1 cellular context compared by ENCODE assay signal in the genomic region with DNA sequence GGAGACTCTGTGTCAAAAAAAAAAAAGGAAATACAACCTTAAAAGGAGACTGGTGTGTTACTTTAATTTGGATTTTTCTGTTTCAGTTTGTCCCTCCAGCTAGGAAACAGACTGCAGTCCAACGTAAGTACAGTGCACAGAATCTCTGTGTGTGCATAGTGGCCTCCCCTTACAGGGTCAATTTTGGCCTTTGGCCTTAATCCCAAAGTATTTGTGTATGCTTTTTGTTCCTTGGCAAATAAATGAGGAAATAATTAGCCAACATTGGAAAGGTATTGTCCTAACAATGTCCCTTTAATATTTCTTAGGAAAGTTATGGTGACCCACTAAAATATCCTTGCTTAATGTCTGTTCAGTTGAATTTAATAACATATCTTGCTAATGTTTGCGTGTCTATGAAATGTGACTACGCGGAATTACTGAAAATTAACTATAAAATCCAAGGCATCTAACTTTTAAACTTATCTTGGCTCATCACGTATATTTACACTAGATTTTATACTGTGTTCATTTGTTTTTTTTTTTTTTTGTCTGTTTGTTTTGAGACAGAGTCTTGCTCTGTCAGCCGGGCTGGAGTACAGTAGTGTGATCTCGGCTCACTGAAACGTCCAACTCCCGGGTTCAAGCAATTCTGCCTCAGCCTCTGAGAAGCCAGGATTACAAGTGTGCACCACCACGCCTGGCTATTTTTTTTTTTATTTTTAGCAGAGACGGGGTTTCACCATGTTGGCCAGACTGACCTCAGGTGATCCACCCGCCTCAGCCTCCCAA.
TF ChIP-seq lines count a peak whose summit lies in the region.
"Not testable (repeated sequence)": the region's sequence is repeated elsewhere in the genome, so short reads cannot be mapped to it uniquely, and the experiment has no call there.

No MANE protein-coding gene starts in this region.

TF ChIP-seq in HepG2, 621 proteins besides CTCF, POLR2A, EP300 and RAD21 (continued from another document and continues in another):
- peak; percentile 59 for TF ChIP-seq CEBPG (CRISPR knock-in tag; IDR thresholded peaks at IDR 0.05)
- TF ChIP-seq CEBPB (IDR thresholded peaks at IDR 0.05; ENCODE audit: borderline replicate concordance, low read depth, low read length) = peak; percentile 28; the same call in 1 of the 2 replicates
- TF ChIP-seq, protein P1, sequence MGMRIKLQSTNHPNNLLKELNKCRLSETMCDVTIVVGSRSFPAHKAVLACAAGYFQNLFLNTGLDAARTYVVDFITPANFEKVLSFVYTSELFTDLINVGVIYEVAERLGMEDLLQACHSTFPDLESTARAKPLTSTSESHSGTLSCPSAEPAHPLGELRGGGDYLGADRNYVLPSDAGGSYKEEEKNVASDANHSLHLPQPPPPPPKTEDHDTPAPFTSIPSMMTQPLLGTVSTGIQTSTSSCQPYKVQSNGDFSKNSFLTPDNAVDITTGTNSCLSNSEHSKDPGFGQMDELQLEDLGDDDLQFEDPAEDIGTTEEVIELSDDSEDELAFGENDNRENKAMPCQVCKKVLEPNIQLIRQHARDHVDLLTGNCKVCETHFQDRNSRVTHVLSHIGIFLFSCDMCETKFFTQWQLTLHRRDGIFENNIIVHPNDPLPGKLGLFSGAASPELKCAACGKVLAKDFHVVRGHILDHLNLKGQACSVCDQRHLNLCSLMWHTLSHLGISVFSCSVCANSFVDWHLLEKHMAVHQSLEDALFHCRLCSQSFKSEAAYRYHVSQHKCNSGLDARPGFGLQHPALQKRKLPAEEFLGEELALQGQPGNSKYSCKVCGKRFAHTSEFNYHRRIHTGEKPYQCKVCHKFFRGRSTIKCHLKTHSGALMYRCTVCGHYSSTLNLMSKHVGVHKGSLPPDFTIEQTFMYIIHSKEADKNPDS (CRISPR knock-in tag; IDR thresholded peaks at IDR 0.05) = 0 out of 2 replicates have a peak, but pooled peaks have one; percentile 74
- TF ChIP-seq MIXL1 (CRISPR knock-in tag; IDR thresholded peaks at IDR 0.05) = peak; percentile 72; the same call in 1 of the 2 replicates
- 0 out of 2 replicates have a peak, but pooled peaks have one; percentile 29 for TF ChIP-seq ZNF772 (CRISPR knock-in tag; IDR thresholded peaks at IDR 0.05)
- TF ChIP-seq ZNF816 (CRISPR knock-in tag; IDR thresholded peaks at IDR 0.05; ENCODE audit: borderline replicate concordance) = 0 out of 2 replicates have a peak, but pooled peaks have one; percentile 36
- TF ChIP-seq, protein P2, sequence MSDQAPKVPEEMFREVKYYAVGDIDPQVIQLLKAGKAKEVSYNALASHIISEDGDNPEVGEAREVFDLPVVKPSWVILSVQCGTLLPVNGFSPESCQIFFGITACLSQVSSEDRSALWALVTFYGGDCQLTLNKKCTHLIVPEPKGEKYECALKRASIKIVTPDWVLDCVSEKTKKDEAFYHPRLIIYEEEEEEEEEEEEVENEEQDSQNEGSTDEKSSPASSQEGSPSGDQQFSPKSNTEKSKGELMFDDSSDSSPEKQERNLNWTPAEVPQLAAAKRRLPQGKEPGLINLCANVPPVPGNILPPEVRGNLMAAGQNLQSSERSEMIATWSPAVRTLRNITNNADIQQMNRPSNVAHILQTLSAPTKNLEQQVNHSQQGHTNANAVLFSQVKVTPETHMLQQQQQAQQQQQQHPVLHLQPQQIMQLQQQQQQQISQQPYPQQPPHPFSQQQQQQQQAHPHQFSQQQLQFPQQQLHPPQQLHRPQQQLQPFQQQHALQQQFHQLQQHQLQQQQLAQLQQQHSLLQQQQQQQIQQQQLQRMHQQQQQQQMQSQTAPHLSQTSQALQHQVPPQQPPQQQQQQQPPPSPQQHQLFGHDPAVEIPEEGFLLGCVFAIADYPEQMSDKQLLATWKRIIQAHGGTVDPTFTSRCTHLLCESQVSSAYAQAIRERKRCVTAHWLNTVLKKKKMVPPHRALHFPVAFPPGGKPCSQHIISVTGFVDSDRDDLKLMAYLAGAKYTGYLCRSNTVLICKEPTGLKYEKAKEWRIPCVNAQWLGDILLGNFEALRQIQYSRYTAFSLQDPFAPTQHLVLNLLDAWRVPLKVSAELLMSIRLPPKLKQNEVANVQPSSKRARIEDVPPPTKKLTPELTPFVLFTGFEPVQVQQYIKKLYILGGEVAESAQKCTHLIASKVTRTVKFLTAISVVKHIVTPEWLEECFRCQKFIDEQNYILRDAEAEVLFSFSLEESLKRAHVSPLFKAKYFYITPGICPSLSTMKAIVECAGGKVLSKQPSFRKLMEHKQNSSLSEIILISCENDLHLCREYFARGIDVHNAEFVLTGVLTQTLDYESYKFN (CRISPR knock-in tag; conservative IDR thresholded peaks at IDR 0.05) = peak; percentile 90
- TF ChIP-seq ZSCAN9 (CRISPR knock-in tag; IDR thresholded peaks at IDR 0.05; ENCODE audit: borderline replicate concordance) = 0 out of 2 replicates have a peak, but pooled peaks have one; percentile 24
- peak; percentile 79 for TF ChIP-seq HNF4A (CRISPR knock-in tag; IDR thresholded peaks at IDR 0.05)
- peak; percentile 70 for TF ChIP-seq HDAC1 (CRISPR knock-in tag; IDR thresholded peaks at IDR 0.05)
- peak; percentile 94 for TF ChIP-seq PPARG (CRISPR knock-in tag; conservative IDR thresholded peaks at IDR 0.05)
- TF ChIP-seq, protein P3, sequence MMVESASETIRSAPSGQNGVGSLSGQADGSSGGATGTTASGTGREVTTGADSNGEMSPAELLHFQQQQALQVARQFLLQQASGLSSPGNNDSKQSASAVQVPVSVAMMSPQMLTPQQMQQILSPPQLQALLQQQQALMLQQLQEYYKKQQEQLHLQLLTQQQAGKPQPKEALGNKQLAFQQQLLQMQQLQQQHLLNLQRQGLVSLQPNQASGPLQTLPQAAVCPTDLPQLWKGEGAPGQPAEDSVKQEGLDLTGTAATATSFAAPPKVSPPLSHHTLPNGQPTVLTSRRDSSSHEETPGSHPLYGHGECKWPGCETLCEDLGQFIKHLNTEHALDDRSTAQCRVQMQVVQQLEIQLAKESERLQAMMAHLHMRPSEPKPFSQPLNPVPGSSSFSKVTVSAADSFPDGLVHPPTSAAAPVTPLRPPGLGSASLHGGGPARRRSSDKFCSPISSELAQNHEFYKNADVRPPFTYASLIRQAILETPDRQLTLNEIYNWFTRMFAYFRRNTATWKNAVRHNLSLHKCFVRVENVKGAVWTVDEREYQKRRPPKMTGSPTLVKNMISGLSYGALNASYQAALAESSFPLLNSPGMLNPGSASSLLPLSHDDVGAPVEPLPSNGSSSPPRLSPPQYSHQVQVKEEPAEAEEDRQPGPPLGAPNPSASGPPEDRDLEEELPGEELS (CRISPR knock-in tag; IDR thresholded peaks at IDR 0.05) = peak; percentile 69
- TF ChIP-seq FOSL2 (CRISPR knock-in tag; IDR thresholded peaks at IDR 0.05) = 0 out of 2 replicates have a peak, but pooled peaks have one; percentile 13
- TF ChIP-seq ATF7 (IDR thresholded peaks at IDR 0.05) = 0 out of 2 replicates have a peak, but pooled peaks have one; percentile 3
- TF ChIP-seq ATF7 (CRISPR knock-in tag; IDR thresholded peaks at IDR 0.05); FOXP1 (IDR thresholded peaks at IDR 0.05); CREB1 (IDR thresholded peaks at IDR 0.05): not testable (repeated sequence)
- TF ChIP-seq RARA (CRISPR knock-in tag; IDR thresholded peaks at IDR 0.05) = peak; percentile 66
- TF ChIP-seq TBX3 (IDR thresholded peaks at IDR 0.05; ENCODE audit: borderline replicate concordance) = peak; percentile 53; the same call in 1 of the 2 replicates
- 0 out of 2 replicates have a peak, but pooled peaks have one; percentile 45 for TF ChIP-seq ELF3 (CRISPR knock-in tag; IDR thresholded peaks at IDR 0.05)
- TF ChIP-seq NR2F6 (IDR thresholded peaks at IDR 0.05) = peak; percentile 88
- peak; percentile 85 for TF ChIP-seq NR2F6 (CRISPR knock-in tag; IDR thresholded peaks at IDR 0.05)
- TF ChIP-seq FOXJ3 (CRISPR knock-in tag; IDR thresholded peaks at IDR 0.05; ENCODE audit: borderline replicate concordance) = 0 out of 2 replicates have a peak, but pooled peaks have one; percentile 29
- TF ChIP-seq HDAC2 (CRISPR knock-in tag; IDR thresholded peaks at IDR 0.05) = peak; percentile 69; the same call in 1 of the 2 replicates
- peak; percentile 68 for TF ChIP-seq NCOA2 (CRISPR knock-in tag; IDR thresholded peaks at IDR 0.05)
- TF ChIP-seq, protein P4, sequence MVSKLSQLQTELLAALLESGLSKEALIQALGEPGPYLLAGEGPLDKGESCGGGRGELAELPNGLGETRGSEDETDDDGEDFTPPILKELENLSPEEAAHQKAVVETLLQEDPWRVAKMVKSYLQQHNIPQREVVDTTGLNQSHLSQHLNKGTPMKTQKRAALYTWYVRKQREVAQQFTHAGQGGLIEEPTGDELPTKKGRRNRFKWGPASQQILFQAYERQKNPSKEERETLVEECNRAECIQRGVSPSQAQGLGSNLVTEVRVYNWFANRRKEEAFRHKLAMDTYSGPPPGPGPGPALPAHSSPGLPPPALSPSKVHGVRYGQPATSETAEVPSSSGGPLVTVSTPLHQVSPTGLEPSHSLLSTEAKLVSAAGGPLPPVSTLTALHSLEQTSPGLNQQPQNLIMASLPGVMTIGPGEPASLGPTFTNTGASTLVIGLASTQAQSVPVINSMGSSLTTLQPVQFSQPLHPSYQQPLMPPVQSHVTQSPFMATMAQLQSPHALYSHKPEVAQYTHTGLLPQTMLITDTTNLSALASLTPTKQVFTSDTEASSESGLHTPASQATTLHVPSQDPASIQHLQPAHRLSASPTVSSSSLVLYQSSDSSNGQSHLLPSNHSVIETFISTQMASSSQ (IDR thresholded peaks at IDR 0.05; ENCODE audit: low read depth) = peak; percentile 73
- TF ChIP-seq, protein P4 (CRISPR knock-in tag; IDR thresholded peaks at IDR 0.05; ENCODE audit: borderline replicate concordance) = peak; percentile 45; the same call in 1 of the 2 replicates
- peak; percentile 75; the same call in 1 of the 2 replicates for TF ChIP-seq FOXP1 (CRISPR knock-in tag; IDR thresholded peaks at IDR 0.05)
- TF ChIP-seq KDM6A (CRISPR knock-in tag; IDR thresholded peaks at IDR 0.05; ENCODE audit: low read depth) = 0 out of 2 replicates have a peak, but pooled peaks have one; percentile 44
- 0 out of 2 replicates have a peak, but pooled peaks have one; percentile 18 for TF ChIP-seq SAP130 (CRISPR knock-in tag; IDR thresholded peaks at IDR 0.05; ENCODE audit: low read depth)
- TF ChIP-seq HHEX (CRISPR knock-in tag; IDR thresholded peaks at IDR 0.05) = peak; percentile 74
- TF ChIP-seq NR2F1 (CRISPR knock-in tag; IDR thresholded peaks at IDR 0.05) = peak; percentile 27 to 73; a peak in 2 of 4 replicates
- TF ChIP-seq TEAD3 (CRISPR knock-in tag; optimal IDR thresholded peaks at IDR 0.05; ENCODE audit: borderline replicate concordance) = peak; percentile 51
- peak; percentile 65 for TF ChIP-seq NR2F2 (IDR thresholded peaks at IDR 0.05; ENCODE audit: borderline replicate concordance, low read depth)
- TF ChIP-seq, protein P5, sequence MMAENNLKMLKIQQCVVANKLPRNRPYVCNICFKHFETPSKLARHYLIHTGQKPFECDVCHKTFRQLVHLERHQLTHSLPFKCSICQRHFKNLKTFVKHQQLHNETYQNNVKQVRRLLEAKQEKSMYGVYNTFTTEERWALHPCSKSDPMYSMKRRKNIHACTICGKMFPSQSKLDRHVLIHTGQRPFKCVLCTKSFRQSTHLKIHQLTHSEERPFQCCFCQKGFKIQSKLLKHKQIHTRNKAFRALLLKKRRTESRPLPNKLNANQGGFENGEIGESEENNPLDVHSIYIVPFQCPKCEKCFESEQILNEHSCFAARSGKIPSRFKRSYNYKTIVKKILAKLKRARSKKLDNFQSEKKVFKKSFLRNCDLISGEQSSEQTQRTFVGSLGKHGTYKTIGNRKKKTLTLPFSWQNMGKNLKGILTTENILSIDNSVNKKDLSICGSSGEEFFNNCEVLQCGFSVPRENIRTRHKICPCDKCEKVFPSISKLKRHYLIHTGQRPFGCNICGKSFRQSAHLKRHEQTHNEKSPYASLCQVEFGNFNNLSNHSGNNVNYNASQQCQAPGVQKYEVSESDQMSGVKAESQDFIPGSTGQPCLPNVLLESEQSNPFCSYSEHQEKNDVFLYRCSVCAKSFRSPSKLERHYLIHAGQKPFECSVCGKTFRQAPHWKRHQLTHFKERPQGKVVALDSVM (CRISPR knock-in tag; IDR thresholded peaks at IDR 0.05) = 0 out of 2 replicates have a peak, but pooled peaks have one; percentile 39
- peak; percentile 46; the same call in 1 of the 2 replicates for TF ChIP-seq CREB1 (CRISPR knock-in tag; IDR thresholded peaks at IDR 0.05)
- TF ChIP-seq ZBTB7B (CRISPR knock-in tag; IDR thresholded peaks at IDR 0.05) = 0 out of 2 replicates have a peak, but pooled peaks have one; percentile 28
- TF ChIP-seq, protein P6, sequence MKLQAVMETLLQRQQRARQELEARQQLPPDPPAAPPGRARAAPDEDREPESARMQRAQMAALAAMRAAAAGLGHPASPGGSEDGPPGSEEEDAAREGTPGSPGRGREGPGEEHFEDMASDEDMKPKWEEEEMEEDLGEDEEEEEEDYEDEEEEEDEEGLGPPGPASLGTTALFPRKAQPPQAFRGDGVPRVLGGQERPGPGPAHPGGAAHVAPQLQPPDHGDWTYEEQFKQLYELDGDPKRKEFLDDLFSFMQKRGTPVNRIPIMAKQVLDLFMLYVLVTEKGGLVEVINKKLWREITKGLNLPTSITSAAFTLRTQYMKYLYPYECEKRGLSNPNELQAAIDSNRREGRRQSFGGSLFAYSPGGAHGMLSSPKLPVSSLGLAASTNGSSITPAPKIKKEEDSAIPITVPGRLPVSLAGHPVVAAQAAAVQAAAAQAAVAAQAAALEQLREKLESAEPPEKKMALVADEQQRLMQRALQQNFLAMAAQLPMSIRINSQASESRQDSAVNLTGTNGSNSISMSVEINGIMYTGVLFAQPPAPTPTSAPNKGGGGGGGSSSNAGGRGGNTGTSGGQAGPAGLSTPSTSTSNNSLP (IDR thresholded peaks at IDR 0.05; ENCODE audit: low read depth, low read length) = 0 out of 2 replicates have a peak, but pooled peaks have one; percentile 35
- TF ChIP-seq FOXO1 (CRISPR knock-in tag; IDR thresholded peaks at IDR 0.05) = peak; percentile 42; the same call in 1 of the 2 replicates
- peak; percentile 60 for TF ChIP-seq MED1 (CRISPR knock-in tag; IDR thresholded peaks at IDR 0.05)
- TF ChIP-seq SKI (IDR thresholded peaks at IDR 0.05; ENCODE audit: partially characterized antibody) = peak; percentile 25
- peak; percentile 53; the same call in 1 of the 2 replicates for TF ChIP-seq MIER3 (CRISPR knock-in tag; IDR thresholded peaks at IDR 0.05; ENCODE audit: borderline replicate concordance)
- TF ChIP-seq HMG20A (CRISPR knock-in tag; IDR thresholded peaks at IDR 0.05; ENCODE audit: borderline replicate concordance) = 0 out of 2 replicates have a peak, but pooled peaks have one; percentile 37
